9 cellular contexts compared by ENCODE assay signal in genomic region chr2:46493241-46493970, GRCh38. TPM values are rescaled to one million over a fixed set of nuclear protein-coding genes. Genes with fewer than 3 reads are reported as not detected.
A peak's percentile ranks its signal among the peaks of the same experiment; 100 is the strongest.
DNase-seq lines count a peak whose midpoint lies in the region; ATAC-seq, FAIRE-seq and TF ChIP-seq lines count a peak whose summit lies in the region.
"Had no signal": no experiment of that assay in that cellular context is flagged by ENCODE, and none has a peak within 500 bp of the region (broad histone marks: within the 10 kb centered on the region; RNA-seq: fewer than 3 reads in every experiment).

No MANE protein-coding gene starts in this region.

- no peaks in the 10 kb centered on the region for H4K20me1 ChIP-seq in astrocyte (ENCODE audit: insufficient read depth, low read length)

- H3K27ac Mint-ChIP-seq in astrocyte (ENCODE audit: unreplicated experiment): peak overlapping the region; percentile 75
- peak overlapping the region; percentile 66 for H3K27ac Mint-ChIP-seq in stimulated activated naive B cell treated with anti-CD40 and anti-IgM and Interleukin-4, amounts not matched to agents 10 μg/mL and 1 μg/mL and 100 μg/mL, for 72 hours
- no peak overlapping the region for H3K27ac Mint-ChIP-seq in activated CD4-positive, alpha-beta T cell treated with anti-CD3 and anti-CD28 coated beads, Interleukin-2, amount 10 ng/mL, durations not matched to agents 24 days and 14 days
- H3K27ac Mint-ChIP-seq: activated naive CD4-positive, alpha-beta T cell treated with anti-CD3 and anti-CD28 coated beads, Interleukin-2, amount 50 U/mL, for 24 hours had no signal

- peaks cover 14% of the 10 kb centered on the region for H3K27me3 Mint-ChIP-seq in astrocyte (ENCODE audit: low read depth, unreplicated experiment)
- no peaks in the 10 kb centered on the region for H3K27me3 Mint-ChIP-seq in stimulated activated naive B cell treated with anti-CD40 and anti-IgM and Interleukin-4, amounts not matched to agents 10 μg/mL and 1 μg/mL and 100 μg/mL, for 72 hours
- peaks cover 15% of the 10 kb centered on the region for H3K27me3 Mint-ChIP-seq in activated CD4-positive, alpha-beta T cell treated with anti-CD3 and anti-CD28 coated beads, Interleukin-2, amount 10 ng/mL, durations not matched to agents 24 days and 14 days
- H3K27me3 Mint-ChIP-seq: activated naive CD4-positive, alpha-beta T cell treated with anti-CD3 and anti-CD28 coated beads, Interleukin-2, amount 50 U/mL, for 24 hours had no signal

- H3K4me3 ChIP-seq in AG04449 (ENCODE audit: low read depth, low read length): no peak overlapping the region
- H3K4me3 ChIP-seq in astrocyte (ENCODE audit: insufficient read depth, low read depth, low read length): peak overlapping the region; percentile 5
- no peak overlapping the region for H3K4me3 ChIP-seq in kidney (ENCODE audit: low read length in 2 of 2)

- H3K4me2 ChIP-seq in astrocyte (ENCODE audit: low read length): peak overlapping the region; percentile 58

- H3K4me3 Mint-ChIP-seq in astrocyte (ENCODE audit: unreplicated experiment): peak overlapping the region; percentile 5
- no peak overlapping the region for H3K4me3 Mint-ChIP-seq in stimulated activated naive B cell treated with anti-CD40 and anti-IgM and Interleukin-4, amounts not matched to agents 10 μg/mL and 1 μg/mL and 100 μg/mL, for 72 hours
- no peak overlapping the region for H3K4me3 Mint-ChIP-seq in activated CD4-positive, alpha-beta T cell treated with anti-CD3 and anti-CD28 coated beads, Interleukin-2, amount 10 ng/mL, durations not matched to agents 24 days and 14 days
- H3K4me3 Mint-ChIP-seq: activated naive CD4-positive, alpha-beta T cell treated with anti-CD3 and anti-CD28 coated beads, Interleukin-2, amount 50 U/mL, for 24 hours had no signal

- intact Hi-C loops in activated CD4-positive, alpha-beta T cell treated with anti-CD3 and anti-CD28 coated beads, Interleukin-2, amount 10 ng/mL, durations not matched to agents 24 days and 14 days (cut with micrococcal nuclease): no loop called here
- intact Hi-C loops in kidney (cut with DNase I): no loop called here

- H2AFZ ChIP-seq in astrocyte (ENCODE audit: low read depth, low read length): peak overlapping the region; percentile 2

- H3K9me3 Mint-ChIP-seq in astrocyte (ENCODE audit: unreplicated experiment): peaks cover 2% of the 10 kb centered on the region
- no peaks in the 10 kb centered on the region for H3K9me3 Mint-ChIP-seq in stimulated activated naive B cell treated with anti-CD40 and anti-IgM and Interleukin-4, amounts not matched to agents 10 μg/mL and 1 μg/mL and 100 μg/mL, for 72 hours
- no peaks in the 10 kb centered on the region for H3K9me3 Mint-ChIP-seq in activated CD4-positive, alpha-beta T cell treated with anti-CD3 and anti-CD28 coated beads, Interleukin-2, amount 10 ng/mL, durations not matched to agents 24 days and 14 days
- H3K9me3 Mint-ChIP-seq: activated naive CD4-positive, alpha-beta T cell treated with anti-CD3 and anti-CD28 coated beads, Interleukin-2, amount 50 U/mL, for 24 hours had no signal

- H3K27me3 ChIP-seq in astrocyte (ENCODE audit: insufficient read depth, low read length): no peaks in the 10 kb centered on the region

- peaks cover 3% of the 10 kb centered on the region for H3K36me3 Mint-ChIP-seq in astrocyte (ENCODE audit: low read depth, unreplicated experiment)
- no peaks in the 10 kb centered on the region for H3K36me3 Mint-ChIP-seq in stimulated activated naive B cell treated with anti-CD40 and anti-IgM and Interleukin-4, amounts not matched to agents 10 μg/mL and 1 μg/mL and 100 μg/mL, for 72 hours
- no peaks in the 10 kb centered on the region for H3K36me3 Mint-ChIP-seq in activated CD4-positive, alpha-beta T cell treated with anti-CD3 and anti-CD28 coated beads, Interleukin-2, amount 10 ng/mL, durations not matched to agents 24 days and 14 days (ENCODE audit: low read depth)
- H3K36me3 Mint-ChIP-seq: activated naive CD4-positive, alpha-beta T cell treated with anti-CD3 and anti-CD28 coated beads, Interleukin-2, amount 50 U/mL, for 24 hours had no signal

- no peaks in the 10 kb centered on the region for H3K79me2 ChIP-seq in astrocyte (ENCODE audit: insufficient read depth, low read length)

- peak; percentile 33 for DNase-seq in AG04449 (ENCODE audit: low read depth, low spot score)
- DNase-seq in GM19239 (ENCODE audit: insufficient read length, low spot score): peak; percentile 46
- DNase-seq in astrocyte (ENCODE audit: low read depth): peak; percentile 70
- DNase-seq in stimulated activated naive B cell treated with anti-CD40 and anti-IgM and Interleukin-4, amounts not matched to agents 10 μg/mL and 1 μg/mL and 100 μg/mL, for 72 hours: no peak
- DNase-seq in activated CD4-positive, alpha-beta T cell treated with anti-CD3 and anti-CD28 coated beads, Interleukin-2, amount 10 ng/mL, durations not matched to agents 24 days and 14 days: no peak
- DNase-seq in kidney: no peak
- no peak for DNase-seq in COLO668 (lab: John Stamatoyannopoulos, UW; ENCODE audit: unreplicated experiment)

- H3K27ac ChIP-seq in astrocyte (ENCODE audit: low read depth, low read length) (peak overlapping the region; percentile 2), kidney (ENCODE audit: low read depth in 2 of 2, low read length in 2 of 2) (no peak overlapping the region)

- H3K9me3 ChIP-seq in astrocyte (ENCODE audit: insufficient read depth, low read depth, low read length) (no peaks in the 10 kb centered on the region), kidney (ENCODE audit: control insufficient read depth in 1 of 2, low read length in 2 of 2) (no peaks in the 10 kb centered on the region)

- peaks cover 37% of the 10 kb centered on the region for H3K4me1 Mint-ChIP-seq in astrocyte (ENCODE audit: low read depth, unreplicated experiment)
- peaks cover 23 to 31% of the 10 kb centered on the region in 2 donors for H3K4me1 Mint-ChIP-seq in stimulated activated naive B cell treated with anti-CD40 and anti-IgM and Interleukin-4, amounts not matched to agents 10 μg/mL and 1 μg/mL and 100 μg/mL, for 72 hours
- peaks cover 11% of the 10 kb centered on the region for H3K4me1 Mint-ChIP-seq in activated CD4-positive, alpha-beta T cell treated with anti-CD3 and anti-CD28 coated beads, Interleukin-2, amount 10 ng/mL, durations not matched to agents 24 days and 14 days
- H3K4me1 Mint-ChIP-seq: activated naive CD4-positive, alpha-beta T cell treated with anti-CD3 and anti-CD28 coated beads, Interleukin-2, amount 50 U/mL, for 24 hours had no signal

- TF ChIP-seq CTCF in AG04449 (IDR thresholded peaks at IDR 0.05; ENCODE audit: insufficient read depth, low read length, missing control alignments) (no peak), astrocyte (IDR thresholded peaks at IDR 0.05; ENCODE audit: insufficient read depth, low read depth, low read length) (no peak), kidney (IDR thresholded peaks at IDR 0.05; ENCODE audit: borderline replicate concordance, extremely low read depth, insufficient read depth) (no peak)

- H3K36me3 ChIP-seq in astrocyte (ENCODE audit: insufficient read depth, low read length) (no peaks in the 10 kb centered on the region), kidney (ENCODE audit: control insufficient read depth in 1 of 2, insufficient read depth in 2 of 2, low read length in 2 of 2) (no peaks in the 10 kb centered on the region)

- CTCF ChIA-PET in AG04449 (lab: Yijun Ruan, JAX): interaction anchor here (0.9 to 1.6 kb wide), 3 partner anchors 8 to 154 kb away, joined by 3 to 4 read pairs (median 3); no protein-coding TSS in a partner anchor

- peaks cover 23% of the 10 kb centered on the region for H3K4me1 ChIP-seq in astrocyte (ENCODE audit: insufficient read depth, low read length)
- peaks cover 0 to 7% of the 10 kb centered on the region in 2 donors for H3K4me1 ChIP-seq in kidney (ENCODE audit: control insufficient read depth in 1 of 2, insufficient read depth in 1 of 2, low read depth in 1 of 2, low read length in 2 of 2)

- H3K9ac ChIP-seq in astrocyte (ENCODE audit: low read length) (no peak overlapping the region), kidney (ENCODE audit: low read length in 2 of 2) (no peak overlapping the region)

- peak; percentile 89 for FAIRE-seq in GM19239 (lab: Jason Lieb, UNC)
- peak; percentile 5 for FAIRE-seq in astrocyte (lab: Jason Lieb, UNC)
- no peak for FAIRE-seq in kidney (lab: Jason Lieb, UNC)

- ATAC-seq in HG03139 (IDR thresholded peaks at IDR 0.05; ENCODE audit: unreplicated experiment): peak; percentile 48
- peak; percentile 35 to 81 for ATAC-seq in stimulated activated naive B cell treated with anti-CD40 and anti-IgM and Interleukin-4, amounts not matched to agents 10 μg/mL and 1 μg/mL and 100 μg/mL, for 72 hours (replicated peaks)

- POLR2A ChIA-PET in AG04449 (lab: Yijun Ruan, JAX): no interaction called here

RNA-seq across cellular contexts. Expression of gene TMEM247, which starts 14.0 kb away (rescaled TPM):
- not detected in 2 replicates for total RNA-seq in astrocyte
- total RNA-seq in activated CD4-positive, alpha-beta T cell treated with anti-CD3 and anti-CD28 coated beads, Interleukin-2, amount 10 ng/mL, durations not matched to agents 24 days and 14 days: not detected in 2 replicates
- not detected for total RNA-seq in kidney
- not detected for polyA plus RNA-seq in kidney (ENCODE audit: insufficient read depth, low read depth, low replicate concordance)

RNA-seq across cellular contexts. Expression of gene RHOQ, which starts 48.9 kb away (rescaled TPM):
- total RNA-seq in astrocyte (103 and 109 TPM in 2 replicates), kidney (63.2 TPM)
- 10.6 and 12.6 TPM in 2 replicates for total RNA-seq in activated CD4-positive, alpha-beta T cell treated with anti-CD3 and anti-CD28 coated beads, Interleukin-2, amount 10 ng/mL, durations not matched to agents 24 days and 14 days
- 45.4 TPM for polyA plus RNA-seq in kidney (ENCODE audit: insufficient read depth, low read depth, low replicate concordance)

RNA-seq across cellular contexts. Expression of gene ATP6V1E2, which starts 49.0 kb away (rescaled TPM):
- 4.9 and 6.2 TPM in 2 replicates for total RNA-seq in astrocyte
- total RNA-seq in activated CD4-positive, alpha-beta T cell treated with anti-CD3 and anti-CD28 coated beads, Interleukin-2, amount 10 ng/mL, durations not matched to agents 24 days and 14 days: 5.3 and 6.1 TPM in 2 replicates
- total RNA-seq in kidney: 4.5 TPM
- polyA plus RNA-seq in kidney (ENCODE audit: insufficient read depth, low read depth, low replicate concordance): 3.5 TPM

Comparison
In these comparisons a context has a peak if more than half of its experiments do, and no peak if none do; other contexts are left out.
1. DNase-seq: peak in AG04449 (single experiment), GM19239 (single experiment) and astrocyte (single experiment); none in stimulated activated naive B cell treated with anti-CD40 and anti-IgM and Interleukin-4, amounts not matched to agents 10 μg/mL and 1 μg/mL and 100 μg/mL, for 72 hours (single experiment), activated CD4-positive, alpha-beta T cell treated with anti-CD3 and anti-CD28 coated beads, Interleukin-2, amount 10 ng/mL, durations not matched to agents 24 days and 14 days (single experiment), kidney (single experiment) and COLO668 (single experiment).